18 cellular contexts compared by ENCODE assay signal in the genomic region with DNA sequence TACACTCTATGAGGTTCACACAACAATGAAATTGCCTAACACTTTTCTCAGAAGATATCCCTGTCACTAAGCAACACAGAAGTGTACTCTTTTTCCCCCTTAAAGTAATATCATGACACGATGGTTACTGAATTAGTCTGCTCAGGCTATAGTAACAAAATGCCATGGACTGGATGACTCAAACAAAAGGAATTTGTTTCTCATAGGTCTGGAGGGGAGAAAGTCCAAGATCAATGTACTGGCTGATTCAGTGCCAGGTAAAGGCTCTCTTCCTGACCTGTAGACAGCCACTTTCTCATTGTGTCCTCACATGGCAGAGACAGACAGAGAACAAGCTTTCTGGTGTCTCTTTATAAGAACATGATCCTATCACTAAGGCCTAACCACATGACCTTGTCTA.
DNase-seq lines count a peak whose midpoint lies in the region; ATAC-seq, FAIRE-seq and TF ChIP-seq lines count a peak whose summit lies in the region.
"Had no signal": no experiment of that assay in that cellular context is flagged by ENCODE, and none has a peak within 500 bp of the region (broad histone marks: within the 10 kb centered on the region; RNA-seq: fewer than 3 reads in every experiment).

No MANE protein-coding gene starts in this region.

- TF ChIP-seq RAD21 in Ishikawa (IDR thresholded peaks at IDR 0.05; ENCODE audit: low read depth) = no peak

- peaks cover 29% of the 10 kb centered on the region for H3K4me1 ChIP-seq in ACC112 (ENCODE audit: control insufficient read depth, insufficient read depth, low read length, unreplicated experiment)
- H3K4me1 ChIP-seq in keratinocyte (ENCODE audit: control insufficient read depth, extremely low read depth, insufficient read depth, low read length) = peaks cover 17% of the 10 kb centered on the region

- no peaks in the 10 kb centered on the region for H4K20me1 ChIP-seq in keratinocyte (ENCODE audit: control insufficient read depth, extremely low read depth, insufficient read depth, low read length)

- no peaks in the 10 kb centered on the region for H3K9me3 Mint-ChIP-seq in osteocyte (ENCODE audit: unreplicated experiment)
- no peaks in the 10 kb centered on the region for H3K9me3 Mint-ChIP-seq in stimulated activated memory B cell treated with anti-CD40 and anti-IgM and Interleukin-4, amounts not matched to agents 10 μg/mL and 1 μg/mL and 100 μg/mL, for 72 hours
- H3K9me3 Mint-ChIP-seq: stimulated activated naive CD8-positive, alpha-beta T cell treated with anti-CD3 and anti-CD28 coated beads, Interleukin-15, amount 100 ng/mL, for 72 hours had no signal

- in situ Hi-C loops in brain microvascular endothelial cell (cut with HindIII; ENCODE audit: low pct_ligation_motif_present, low sequenced_read_pairs) = no loop called here
- in situ Hi-C loops in G401 (cut with HindIII; ENCODE audit: low sequenced_read_pairs) = no loop called here

- H2AFZ ChIP-seq in ACC112 (ENCODE audit: low read length, unreplicated experiment) = no peak overlapping the region
- peak overlapping the region; percentile 11 for H2AFZ ChIP-seq in keratinocyte (ENCODE audit: control insufficient read depth, low read length)

- H3K27ac ChIP-seq in ACC112 (ENCODE audit: low read depth, low read length) = peak overlapping the region; percentile 17; the same call in 1 of the 2 replicates
- H3K27ac ChIP-seq in brain microvascular endothelial cell = no peak overlapping the region
- H3K27ac ChIP-seq in keratinocyte (ENCODE audit: control insufficient read depth, insufficient read depth, low read length) = peak overlapping the region; percentile 16
- H3K27ac ChIP-seq: esophagus squamous epithelium, sigmoid colon had no signal

- FAIRE-seq in keratinocyte (lab: Jason Lieb, UNC) = peak; percentile 89
- FAIRE-seq: colon had no signal

- H3K4me2 ChIP-seq in keratinocyte (ENCODE audit: control insufficient read depth, extremely low read depth, insufficient read depth, low read depth, low read length) = no peak overlapping the region

- no peaks in the 10 kb centered on the region for H3K79me2 ChIP-seq in ACC112 (ENCODE audit: control insufficient read depth, insufficient read depth, low read length, unreplicated experiment)
- no peaks in the 10 kb centered on the region for H3K79me2 ChIP-seq in keratinocyte (ENCODE audit: control insufficient read depth, insufficient read depth, low read length)

- no peaks in the 10 kb centered on the region for H3K36me3 ChIP-seq in ACC112 (ENCODE audit: insufficient read depth, low read length)
- H3K36me3 ChIP-seq in brain microvascular endothelial cell (replicated peaks) = no peaks in the 10 kb centered on the region
- no peaks in the 10 kb centered on the region for H3K36me3 ChIP-seq in keratinocyte (ENCODE audit: control insufficient read depth in 2 of 2, extremely low read depth in 1 of 2, insufficient read depth in 2 of 2, low read length in 2 of 2)
- H3K36me3 ChIP-seq: esophagus squamous epithelium, sigmoid colon had no signal

- dilution Hi-C loops in keratinocyte (cut with MboI; ENCODE audit: extremely low pct_ligation_motif_present, low sequenced_read_pairs) = no loop called here

- H3K9ac ChIP-seq in keratinocyte (ENCODE audit: control insufficient read depth, extremely low read depth, insufficient read depth, low read length) = no peak overlapping the region

- no peak for ATAC-seq in stimulated activated memory B cell treated with anti-CD40 and anti-IgM and Interleukin-4, amounts not matched to agents 10 μg/mL and 1 μg/mL and 100 μg/mL, for 72 hours
- ATAC-seq: stimulated activated naive CD8-positive, alpha-beta T cell treated with anti-CD3 and anti-CD28 coated beads, Interleukin-15, amount 100 ng/mL, for 72 hours had no signal

- H3K27me3 Mint-ChIP-seq in osteocyte (ENCODE audit: unreplicated experiment) = peaks cover 4% of the 10 kb centered on the region
- H3K27me3 Mint-ChIP-seq in stimulated activated memory B cell treated with anti-CD40 and anti-IgM and Interleukin-4, amounts not matched to agents 10 μg/mL and 1 μg/mL and 100 μg/mL, for 72 hours = no peaks in the 10 kb centered on the region

- no peaks in the 10 kb centered on the region for H3K36me3 Mint-ChIP-seq in osteocyte (ENCODE audit: unreplicated experiment)
- H3K36me3 Mint-ChIP-seq in stimulated activated memory B cell treated with anti-CD40 and anti-IgM and Interleukin-4, amounts not matched to agents 10 μg/mL and 1 μg/mL and 100 μg/mL, for 72 hours = no peaks in the 10 kb centered on the region

- no peaks in the 10 kb centered on the region for H3K9me1 ChIP-seq in keratinocyte (ENCODE audit: control insufficient read depth, extremely low read depth, insufficient read depth, low read length)

- peak; percentile 59 for DNase-seq in brain microvascular endothelial cell
- DNase-seq in keratinocyte (ENCODE audit: low read depth, low spot score) = peak; percentile 86
- no peak for DNase-seq in cerebellar nuclear complex (lab: John Stamatoyannopoulos, UW)
- DNase-seq in osteocyte (ENCODE audit: extremely low spot score, unreplicated experiment) = no peak
- no peak for DNase-seq in G401 (ENCODE audit: low spot score)
- DNase-seq: activated CD4-positive, CD25-positive, alpha-beta regulatory T cell; activated CD8-positive, alpha-beta memory T cell treated with anti-CD3 and anti-CD28 coated beads, Interleukin-2, amount 50 U/mL, for 48 hours; activated naive CD4-positive, alpha-beta T cell treated with anti-CD3 and anti-CD28 coated beads, Interleukin-2, amount 50 U/mL, for 16 hours; COR-L47; esophagus squamous epithelium; NCI-H146; NCI-H510A; sigmoid colon; stimulated activated naive CD8-positive, alpha-beta T cell treated with anti-CD3 and anti-CD28 coated beads, Interleukin-15, amount 100 ng/mL, for 72 hours had no signal

- H3K4me3 Mint-ChIP-seq in osteocyte (ENCODE audit: unreplicated experiment) = no peak overlapping the region
- H3K4me3 Mint-ChIP-seq in stimulated activated memory B cell treated with anti-CD40 and anti-IgM and Interleukin-4, amounts not matched to agents 10 μg/mL and 1 μg/mL and 100 μg/mL, for 72 hours = no peak overlapping the region
- H3K4me3 Mint-ChIP-seq: stimulated activated naive CD8-positive, alpha-beta T cell treated with anti-CD3 and anti-CD28 coated beads, Interleukin-15, amount 100 ng/mL, for 72 hours had no signal

- H3K9me3 ChIP-seq in keratinocyte (ENCODE audit: control insufficient read depth, low read depth, low read length) = no peaks in the 10 kb centered on the region
- H3K9me3 ChIP-seq: esophagus squamous epithelium, sigmoid colon had no signal

- H3K4me3 ChIP-seq in ACC112 (ENCODE audit: low read depth, low read length) = no peak overlapping the region
- no peak overlapping the region for H3K4me3 ChIP-seq in brain microvascular endothelial cell (ENCODE audit: low read depth, low read length)
- no peak overlapping the region for H3K4me3 ChIP-seq in keratinocyte (ENCODE audit: control insufficient read depth in 2 of 3, extremely low read depth in 1 of 3, insufficient read depth in 2 of 3, low read depth in 1 of 3, low read length in 3 of 3)
- H3K4me3 ChIP-seq: esophagus squamous epithelium, sigmoid colon had no signal

- no peak for TF ChIP-seq EP300 in Ishikawa (IDR thresholded peaks at IDR 0.05; ENCODE audit: borderline replicate concordance)

- no peaks in the 10 kb centered on the region for H3K27me3 ChIP-seq in ACC112 (ENCODE audit: insufficient read depth, low read length)
- no peaks in the 10 kb centered on the region for H3K27me3 ChIP-seq in brain microvascular endothelial cell (replicated peaks)
- H3K27me3 ChIP-seq in keratinocyte (ENCODE audit: control insufficient read depth, extremely low read depth, insufficient read depth, low read length) = no peaks in the 10 kb centered on the region
- H3K27me3 ChIP-seq: esophagus squamous epithelium, sigmoid colon had no signal

- no peak overlapping the region for H3K27ac Mint-ChIP-seq in osteocyte (ENCODE audit: unreplicated experiment)
- no peak overlapping the region for H3K27ac Mint-ChIP-seq in stimulated activated memory B cell treated with anti-CD40 and anti-IgM and Interleukin-4, amounts not matched to agents 10 μg/mL and 1 μg/mL and 100 μg/mL, for 72 hours

- H3K4me1 Mint-ChIP-seq in osteocyte (ENCODE audit: unreplicated experiment) = peaks cover 1% of the 10 kb centered on the region
- no peaks in the 10 kb centered on the region for H3K4me1 Mint-ChIP-seq in stimulated activated memory B cell treated with anti-CD40 and anti-IgM and Interleukin-4, amounts not matched to agents 10 μg/mL and 1 μg/mL and 100 μg/mL, for 72 hours
- H3K4me1 Mint-ChIP-seq: stimulated activated naive CD8-positive, alpha-beta T cell treated with anti-CD3 and anti-CD28 coated beads, Interleukin-15, amount 100 ng/mL, for 72 hours had no signal

- TF ChIP-seq CTCF in brain microvascular endothelial cell (IDR thresholded peaks at IDR 0.05; ENCODE audit: low read depth, low read length, missing control alignments) (no peak), keratinocyte (optimal IDR thresholded peaks at IDR 0.05 in 1 of 3, IDR thresholded peaks at IDR 0.05 in 1 of 3, conservative IDR thresholded peaks at IDR 0.05 in 1 of 3; ENCODE audit: extremely low read depth in 1 of 3, insufficient read depth in 2 of 3, low read length in 3 of 3) (no peak), osteocyte (IDR thresholded peaks at IDR 0.05) (no peak)

TF ChIP-seq in Ishikawa, 13 proteins besides CTCF, POLR2A, EP300 and RAD21:
- peak; percentile 58; the same call in 1 of the 2 replicates for TF ChIP-seq TEAD4 (IDR thresholded peaks at IDR 0.05)
- no peak for TF ChIP-seq CEBPB (IDR thresholded peaks at IDR 0.05)

Comparison
In these comparisons a context has a peak if more than half of its experiments do, and no peak if none do; other contexts are left out.
1. DNase-seq: peak in brain microvascular endothelial cell (single experiment) and keratinocyte (single experiment); none in cerebellar nuclear complex (0 of 2), osteocyte (single experiment) and G401 (single experiment).